Comparison of ENCODE assay signal across 1 cellular context in genomic region chr5:126837242-126837641, GRCh38.
TF ChIP-seq lines count a peak whose summit lies in the region.

No MANE protein-coding gene starts in this region.

TF ChIP-seq in GM23338, 12 proteins besides CTCF, POLR2A, EP300 and RAD21:
- TF ChIP-seq, protein P1, sequence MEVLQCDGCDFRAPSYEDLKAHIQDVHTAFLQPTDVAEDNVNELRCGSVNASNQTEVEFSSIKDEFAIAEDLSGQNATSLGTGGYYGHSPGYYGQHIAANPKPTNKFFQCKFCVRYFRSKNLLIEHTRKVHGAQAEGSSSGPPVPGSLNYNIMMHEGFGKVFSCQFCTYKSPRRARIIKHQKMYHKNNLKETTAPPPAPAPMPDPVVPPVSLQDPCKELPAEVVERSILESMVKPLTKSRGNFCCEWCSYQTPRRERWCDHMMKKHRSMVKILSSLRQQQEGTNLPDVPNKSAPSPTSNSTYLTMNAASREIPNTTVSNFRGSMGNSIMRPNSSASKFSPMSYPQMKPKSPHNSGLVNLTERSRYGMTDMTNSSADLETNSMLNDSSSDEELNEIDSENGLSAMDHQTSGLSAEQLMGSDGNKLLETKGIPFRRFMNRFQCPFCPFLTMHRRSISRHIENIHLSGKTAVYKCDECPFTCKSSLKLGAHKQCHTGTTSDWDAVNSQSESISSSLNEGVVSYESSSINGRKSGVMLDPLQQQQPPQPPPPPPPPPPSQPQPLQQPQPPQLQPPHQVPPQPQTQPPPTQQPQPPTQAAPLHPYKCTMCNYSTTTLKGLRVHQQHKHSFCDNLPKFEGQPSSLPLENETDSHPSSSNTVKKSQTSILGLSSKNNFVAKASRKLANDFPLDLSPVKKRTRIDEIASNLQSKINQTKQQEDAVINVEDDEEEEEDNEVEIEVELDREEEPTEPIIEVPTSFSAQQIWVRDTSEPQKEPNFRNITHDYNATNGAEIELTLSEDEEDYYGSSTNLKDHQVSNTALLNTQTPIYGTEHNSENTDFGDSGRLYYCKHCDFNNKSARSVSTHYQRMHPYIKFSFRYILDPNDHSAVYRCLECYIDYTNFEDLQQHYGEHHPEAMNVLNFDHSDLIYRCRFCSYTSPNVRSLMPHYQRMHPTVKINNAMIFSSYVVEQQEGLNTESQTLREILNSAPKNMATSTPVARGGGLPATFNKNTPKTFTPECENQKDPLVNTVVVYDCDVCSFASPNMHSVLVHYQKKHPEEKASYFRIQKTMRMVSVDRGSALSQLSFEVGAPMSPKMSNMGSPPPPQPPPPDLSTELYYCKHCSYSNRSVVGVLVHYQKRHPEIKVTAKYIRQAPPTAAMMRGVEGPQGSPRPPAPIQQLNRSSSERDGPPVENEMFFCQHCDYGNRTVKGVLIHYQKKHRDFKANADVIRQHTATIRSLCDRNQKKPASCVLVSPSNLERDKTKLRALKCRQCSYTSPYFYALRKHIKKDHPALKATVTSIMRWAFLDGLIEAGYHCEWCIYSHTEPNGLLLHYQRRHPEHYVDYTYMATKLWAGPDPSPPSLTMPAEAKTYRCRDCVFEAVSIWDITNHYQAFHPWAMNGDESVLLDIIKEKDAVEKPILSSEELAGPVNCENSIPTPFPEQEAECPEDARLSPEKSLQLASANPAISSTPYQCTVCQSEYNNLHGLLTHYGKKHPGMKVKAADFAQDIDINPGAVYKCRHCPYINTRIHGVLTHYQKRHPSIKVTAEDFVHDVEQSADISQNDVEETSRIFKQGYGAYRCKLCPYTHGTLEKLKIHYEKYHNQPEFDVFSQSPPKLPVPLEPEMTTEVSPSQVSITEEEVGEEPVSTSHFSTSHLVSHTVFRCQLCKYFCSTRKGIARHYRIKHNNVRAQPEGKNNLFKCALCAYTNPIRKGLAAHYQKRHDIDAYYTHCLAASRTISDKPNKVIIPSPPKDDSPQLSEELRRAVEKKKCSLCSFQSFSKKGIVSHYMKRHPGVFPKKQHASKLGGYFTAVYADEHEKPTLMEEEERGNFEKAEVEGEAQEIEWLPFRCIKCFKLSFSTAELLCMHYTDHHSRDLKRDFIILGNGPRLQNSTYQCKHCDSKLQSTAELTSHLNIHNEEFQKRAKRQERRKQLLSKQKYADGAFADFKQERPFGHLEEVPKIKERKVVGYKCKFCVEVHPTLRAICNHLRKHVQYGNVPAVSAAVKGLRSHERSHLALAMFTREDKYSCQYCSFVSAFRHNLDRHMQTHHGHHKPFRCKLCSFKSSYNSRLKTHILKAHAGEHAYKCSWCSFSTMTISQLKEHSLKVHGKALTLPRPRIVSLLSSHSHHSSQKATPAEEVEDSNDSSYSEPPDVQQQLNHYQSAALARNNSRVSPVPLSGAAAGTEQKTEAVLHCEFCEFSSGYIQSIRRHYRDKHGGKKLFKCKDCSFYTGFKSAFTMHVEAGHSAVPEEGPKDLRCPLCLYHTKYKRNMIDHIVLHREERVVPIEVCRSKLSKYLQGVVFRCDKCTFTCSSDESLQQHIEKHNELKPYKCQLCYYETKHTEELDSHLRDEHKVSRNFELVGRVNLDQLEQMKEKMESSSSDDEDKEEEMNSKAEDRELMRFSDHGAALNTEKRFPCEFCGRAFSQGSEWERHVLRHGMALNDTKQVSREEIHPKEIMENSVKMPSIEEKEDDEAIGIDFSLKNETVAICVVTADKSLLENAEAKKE (CRISPR knock-in tag; IDR thresholded peaks at IDR 0.05) = no peak
- TF ChIP-seq STAT1 (IDR thresholded peaks at IDR 0.05; ENCODE audit: unreplicated experiment) = no peak
- no peak for TF ChIP-seq POLR2AphosphoS5 (IDR thresholded peaks at IDR 0.05; ENCODE audit: low read depth)
